In the genomic region with DNA sequence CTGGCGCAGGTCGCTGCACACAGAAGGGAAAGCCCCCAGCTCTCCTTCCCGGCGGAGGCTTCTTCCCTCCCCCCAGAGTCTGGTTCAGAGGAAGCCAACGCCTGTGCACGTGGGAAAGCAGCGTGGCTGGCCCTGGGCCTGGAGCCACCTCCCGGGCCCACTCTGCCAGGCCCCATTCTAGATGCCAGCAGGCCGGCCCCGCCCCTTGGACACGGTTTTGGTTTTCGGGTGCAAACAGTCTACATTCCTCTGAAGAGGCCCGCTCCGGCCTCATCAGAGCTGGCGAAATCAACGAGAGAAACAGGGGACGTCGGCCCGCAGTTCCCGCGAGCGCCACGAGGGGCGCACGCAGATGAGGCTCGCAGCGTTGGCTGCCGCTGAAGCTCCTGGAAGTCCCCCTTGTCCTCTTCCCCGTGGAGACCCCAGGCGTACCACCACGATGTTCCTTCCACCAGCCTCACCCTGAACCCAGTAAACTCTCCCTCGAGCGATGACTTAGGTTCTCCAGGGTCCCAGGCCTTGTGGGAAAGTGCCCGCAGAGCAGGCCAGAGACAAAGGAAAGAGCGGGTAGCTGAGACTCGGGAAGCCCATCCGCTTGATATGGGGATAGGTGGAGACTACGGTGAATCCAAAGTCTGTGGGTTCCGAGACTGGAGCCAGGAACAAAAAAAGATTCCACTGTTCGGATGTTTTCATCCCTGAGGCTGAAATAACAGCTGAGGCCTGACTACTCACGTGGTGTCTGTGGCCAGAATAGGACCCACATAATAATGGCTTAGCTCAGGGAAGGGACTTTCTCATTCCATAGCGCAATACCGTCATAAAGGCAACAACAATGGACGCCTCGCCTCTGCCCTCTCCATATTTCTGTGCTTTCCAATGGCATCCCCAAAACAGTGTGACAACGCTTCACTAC, we compare ENCODE assay signal across 8 cellular contexts.
DNase-seq lines count a peak whose midpoint lies in the region; ATAC-seq lines count a peak whose summit lies in the region.

No MANE protein-coding gene starts in this region.

- intact Hi-C loops in left colon (cut with DNase I, micrococcal nuclease) = no loop called here

- peak; percentile 86 for DNase-seq in AG20443 (ENCODE audit: low spot score)
- DNase-seq in activated CD4-positive, alpha-beta T cell treated with anti-CD3 and anti-CD28 coated beads for 1 hour = peak; percentile 13
- DNase-seq in cerebellar nuclear complex (lab: John Stamatoyannopoulos, UW) = peak; percentile 38 to 47
- peak; percentile 69 to 74 for DNase-seq in left colon
- peak; percentile 53 for DNase-seq in stimulated activated CD4-positive, alpha-beta T cell treated with anti-CD3 and anti-CD28 coated beads, Interleukin-1b, Interleukin-23, amount 100 ng/mL, for 48 hours
- DNase-seq in NCI-H1930 (lab: John Stamatoyannopoulos, UW) = no peak

- peak; percentile 90 for ATAC-seq in GM19452 (IDR thresholded peaks at IDR 0.05; ENCODE audit: unreplicated experiment)
- ATAC-seq in HG03565 (IDR thresholded peaks at IDR 0.05; ENCODE audit: unreplicated experiment) = peak; percentile 90
- ATAC-seq in left colon = peak; percentile 71

Comparison
In these comparisons a context has a peak if more than half of its experiments do, and no peak if none do; other contexts are left out.
1. DNase-seq: peak in AG20443 (single experiment), activated CD4-positive, alpha-beta T cell treated with anti-CD3 and anti-CD28 coated beads for 1 hour (single experiment), cerebellar nuclear complex (2 of 2), left colon (2 of 2) and stimulated activated CD4-positive, alpha-beta T cell treated with anti-CD3 and anti-CD28 coated beads, Interleukin-1b, Interleukin-23, amount 100 ng/mL, for 48 hours (single experiment); none in NCI-H1930 (0 of 2).
2. Peak in every context shown above with its lines, with median percentiles within 50 percentile points of each other: ATAC-seq.